In genomic region chrX:154373340-154374306, GRCh38 we compare ENCODE assay signal across 8 cellular contexts. TPM values are rescaled to one million over a fixed set of nuclear protein-coding genes. Genes with fewer than 3 reads are reported as not detected.
DNase-seq lines count a peak whose midpoint lies in the region; ATAC-seq and TF ChIP-seq lines count a peak whose summit lies in the region.

No MANE protein-coding gene starts in this region.

- peaks cover 30% of the 10 kb centered on the region for H3K4me1 Mint-ChIP-seq in activated T-cell treated with anti-CD3 and anti-CD28 coated beads, Interleukin-2, amount 50 U/mL, for 24 hours (ENCODE audit: low read depth)
- H3K4me1 Mint-ChIP-seq in WTC11, result peaks cover 6% of the 10 kb centered on the region

- peaks cover 17% of the 10 kb centered on the region for H3K79me2 ChIP-seq in neural cell (replicated peaks; ENCODE audit: insufficient read depth, low read length)

- H3K4me3 Mint-ChIP-seq in activated T-cell treated with anti-CD3 and anti-CD28 coated beads, Interleukin-2, amount 50 U/mL, for 24 hours, result peak overlapping the region; percentile 78
- H3K4me3 Mint-ChIP-seq in WTC11, result peak overlapping the region; percentile 55

- no peaks in the 10 kb centered on the region for H3K9me3 Mint-ChIP-seq in activated T-cell treated with anti-CD3 and anti-CD28 coated beads, Interleukin-2, amount 50 U/mL, for 24 hours
- no peaks in the 10 kb centered on the region for H3K9me3 Mint-ChIP-seq in WTC11

- TF ChIP-seq RAD21 in neural cell (conservative IDR thresholded peaks at IDR 0.05), result peak; percentile 63

- no peaks in the 10 kb centered on the region for H3K9me2 ChIP-seq in neural cell (ENCODE audit: insufficient read depth, low read length)

- H3K4me3 ChIP-seq in neural cell (ENCODE audit: low read length), result peak overlapping the region; percentile 35

- peak; percentile 28; the same call in 1 of the 2 replicates for TF ChIP-seq CTCF in WTC11 (IDR thresholded peaks at IDR 0.05)
- peak; percentile 85 for TF ChIP-seq CTCF in neural cell (IDR thresholded peaks at IDR 0.05; ENCODE audit: poor library complexity, severe bottlenecking)

- no peaks in the 10 kb centered on the region for H4K20me1 ChIP-seq in neural cell (ENCODE audit: insufficient read depth)

- ATAC-seq in WTC11, result peak; percentile 25
- ATAC-seq in HG02623 (IDR thresholded peaks at IDR 0.05; ENCODE audit: unreplicated experiment), result no peak

- no peak overlapping the region for H3K4me2 ChIP-seq in neural cell (ENCODE audit: low read length)

- no peaks in the 10 kb centered on the region for H3K27me3 ChIP-seq in neural cell (ENCODE audit: insufficient read depth, low read depth, low read length)

- CTCF ChIA-PET in WTC11 (lab: Charles Lee), result interaction anchor here (0.5 to 3.0 kb wide), 29 partner anchors 9 to 426 kb away, joined by 3 to 43 read pairs (median 4); partner anchors contain the start of genes ATP6AP1, DNASE1L1, IKBKG and PLXNA3

- no peak overlapping the region for H3K27ac ChIP-seq in neural cell (ENCODE audit: low read length)

- DNase-seq in activated T-cell treated with anti-CD3 and anti-CD28 coated beads, Interleukin-2, amount 50 U/mL, for 24 hours, result peak; percentile 51
- DNase-seq in activated T-cell treated with anti-CD3 and anti-CD28 coated beads, Interleukin-2, amount 50 U/mL, for 1 hour, result no peak
- DNase-seq in NCI-H1092 (lab: John Stamatoyannopoulos, UW) (peak; percentile 55), WTC11 (ENCODE audit: low spot score) (peak; percentile 79), fibroblast of peridontal ligament (ENCODE audit: extremely low read depth) (peak; percentile 87), NOMO-1 treated with DMSO at 0.1 percent for 48 hours (lab: John Stamatoyannopoulos, UW; ENCODE audit: unreplicated experiment) (no peak)

- H3K36me3 Mint-ChIP-seq in activated T-cell treated with anti-CD3 and anti-CD28 coated beads, Interleukin-2, amount 50 U/mL, for 24 hours (ENCODE audit: low read depth), result peaks cover 11% of the 10 kb centered on the region
- H3K36me3 Mint-ChIP-seq in WTC11, result peaks cover 5% of the 10 kb centered on the region

- no peaks in the 10 kb centered on the region for H3K9me3 ChIP-seq in neural cell (ENCODE audit: low read length)

- H3K9ac ChIP-seq in neural cell (ENCODE audit: low read length), result peak overlapping the region; percentile 26

- POLR2A ChIA-PET in WTC11 (lab: Charles Lee), result interaction anchor here (0.7 to 2.0 kb wide), 9 partner anchors 8 to 117 kb away, joined by 3 to 10 read pairs (median 4); partner anchors contain the start of genes RPL10 and SLC10A3

- TF ChIP-seq EP300 in neural cell (conservative IDR thresholded peaks at IDR 0.05; ENCODE audit: poor library complexity, severe bottlenecking), result no peak

- H3K27ac Mint-ChIP-seq in activated T-cell treated with anti-CD3 and anti-CD28 coated beads, Interleukin-2, amount 50 U/mL, for 24 hours, result peak overlapping the region; percentile 55
- H3K27ac Mint-ChIP-seq in WTC11, result no peak overlapping the region

- H3F3A ChIP-seq in neural cell (ENCODE audit: insufficient read depth, low read length, poor library complexity, severe bottlenecking), result no peaks in the 10 kb centered on the region

- no peaks in the 10 kb centered on the region for H3K36me3 ChIP-seq in neural cell (ENCODE audit: insufficient read depth, low read length)

- no peak overlapping the region for H2AFZ ChIP-seq in neural cell (ENCODE audit: low read depth, low read length)

- no peaks in the 10 kb centered on the region for H3K27me3 Mint-ChIP-seq in activated T-cell treated with anti-CD3 and anti-CD28 coated beads, Interleukin-2, amount 50 U/mL, for 24 hours
- H3K27me3 Mint-ChIP-seq in WTC11 (ENCODE audit: low read depth), result peaks cover 11% of the 10 kb centered on the region

TF ChIP-seq in WTC11, 78 proteins besides CTCF, POLR2A, EP300 and RAD21 (continues in another document):
- TF ChIP-seq ZNF423 (CRISPR knock-in tag; IDR thresholded peaks at IDR 0.05), result 0 out of 2 replicates have a peak, but pooled peaks have one; percentile 15
- TF ChIP-seq ZNF396 (CRISPR knock-in tag; IDR thresholded peaks at IDR 0.05; ENCODE audit: borderline replicate concordance), result no peak
- 0 out of 2 replicates have a peak, but pooled peaks have one; percentile 28 for TF ChIP-seq FOXP4 (CRISPR knock-in tag; IDR thresholded peaks at IDR 0.05)
- peak; percentile 54; the same call in 1 of the 2 replicates for TF ChIP-seq MAX (CRISPR knock-in tag; IDR thresholded peaks at IDR 0.05)

TF ChIP-seq in neural cell, 6 proteins besides CTCF, POLR2A, EP300 and RAD21:
- TF ChIP-seq TAF1 (IDR thresholded peaks at IDR 0.05; ENCODE audit: low read depth) (no peak), SMC3 (conservative IDR thresholded peaks at IDR 0.05; ENCODE audit: poor library complexity) (peak; percentile 81), POLR2AphosphoS5 (IDR thresholded peaks at IDR 0.05) (no peak)

RNA-seq across cellular contexts. Expression of gene FLNA, which starts 0.8 kb away (rescaled TPM):
- total RNA-seq in WTC11 (2021), result 914 to 1,017 TPM (median 992 TPM) in 3 replicates
- 84.9 and 118 TPM in 2 replicates for polyA plus RNA-seq in neural cell
- 69.6 and 76.4 TPM in 2 replicates for polyA minus RNA-seq in neural cell

RNA-seq across cellular contexts. Expression of gene EMD, which starts 5.5 kb away (rescaled TPM):
- total RNA-seq in WTC11 (2021), result 69.8 to 78.3 TPM (median 72.7 TPM) in 3 replicates
- 67.9 and 86.3 TPM in 2 replicates for polyA plus RNA-seq in neural cell
- 28.0 and 34.3 TPM in 2 replicates for polyA minus RNA-seq in neural cell

RNA-seq across cellular contexts. Expression of gene RPL10, which starts 24.6 kb away (rescaled TPM):
- total RNA-seq in WTC11 (2021), result 2,241 to 2,474 TPM (median 2,438 TPM) in 3 replicates
- 3,689 and 3,975 TPM in 2 replicates for polyA plus RNA-seq in neural cell
- 1,156 and 1,432 TPM in 2 replicates for polyA minus RNA-seq in neural cell

RNA-seq across cellular contexts. Expression of gene DNASE1L1, which starts 35.4 kb away (rescaled TPM):
- 16.2 to 21.6 TPM (median 21.2 TPM) in 3 replicates for total RNA-seq in WTC11 (2021)
- 8.3 and 9.2 TPM in 2 replicates for polyA plus RNA-seq in neural cell
- polyA minus RNA-seq in neural cell, result 6.8 and 7.5 TPM in 2 replicates

RNA-seq across cellular contexts. Expression of gene TAFAZZIN, which starts 37.7 kb away (rescaled TPM):
- total RNA-seq in WTC11 (2021), result 43.5 to 48.6 TPM (median 44.5 TPM) in 3 replicates
- 51.2 and 60.5 TPM in 2 replicates for polyA plus RNA-seq in neural cell
- 17.5 and 18.6 TPM in 2 replicates for polyA minus RNA-seq in neural cell

Comparison
In these comparisons a context has a peak if more than half of its experiments do, and no peak if none do; other contexts are left out.
1. DNase-seq: peak in activated T-cell treated with anti-CD3 and anti-CD28 coated beads, Interleukin-2, amount 50 U/mL, for 24 hours (single experiment), NCI-H1092 (single experiment), WTC11 (single experiment) and fibroblast of peridontal ligament (single experiment); none in activated T-cell treated with anti-CD3 and anti-CD28 coated beads, Interleukin-2, amount 50 U/mL, for 1 hour (single experiment) and NOMO-1 treated with DMSO at 0.1 percent for 48 hours (single experiment).